Comparison of ENCODE assay signal across 8 cellular contexts in genomic region chr14:103522028-103522581, GRCh38. TPM values are rescaled to one million over a fixed set of nuclear protein-coding genes. Genes with fewer than 3 reads are reported as not detected.
DNase-seq lines count a peak whose midpoint lies in the region; ATAC-seq and TF ChIP-seq lines count a peak whose summit lies in the region.

No MANE protein-coding gene starts in this region.

- H3K4me3 ChIP-seq in dorsolateral prefrontal cortex = peak overlapping the region; percentile 65 to 93 (median 84)
- H3K4me3 ChIP-seq in mucosa of descending colon = peak overlapping the region; percentile 52

- ATAC-seq in mucosa of descending colon = no peak
- ATAC-seq in HG03378 (IDR thresholded peaks at IDR 0.05; ENCODE audit: unreplicated experiment) = no peak
- no peak for ATAC-seq in HG02885 (IDR thresholded peaks at IDR 0.05; ENCODE audit: poor library complexity, unreplicated experiment)

- intact Hi-C loops in dorsolateral prefrontal cortex (cut with DNase I) = loop anchor here in 1 of 2 donors (1.0 kb wide), 1 partner anchor 21 kb away; no protein-coding TSS in a partner anchor
- intact Hi-C loops in mucosa of descending colon (cut with DNase I, micrococcal nuclease) = no loop called here

- no peak for TF ChIP-seq CTCF in dorsolateral prefrontal cortex (IDR thresholded peaks at IDR 0.05 in 54 of 56, conservative IDR thresholded peaks at IDR 0.05 in 2 of 56; ENCODE audit: low read depth in 1 of 56, partially characterized antibody in 56 of 56)
- TF ChIP-seq CTCF in mucosa of descending colon (IDR thresholded peaks at IDR 0.05) = no peak

- no peaks in the 10 kb centered on the region for H3K27me3 ChIP-seq in dorsolateral prefrontal cortex

- no peaks in the 10 kb centered on the region for H3K36me3 ChIP-seq in mucosa of descending colon (ENCODE audit: low read depth)

- peaks cover 44% of the 10 kb centered on the region for H3K4me1 ChIP-seq in mucosa of descending colon (ENCODE audit: low read depth)

- H3K27ac ChIP-seq in dorsolateral prefrontal cortex = peak overlapping the region; percentile 65 to 97 (median 93)

- DNase-seq in DMS79 treated with DMSO at 0.1 percent for 48 hours (lab: John Stamatoyannopoulos, UW) (peak; percentile 52), NCI-H2227 treated with DMSO at 0.1 percent for 48 hours (lab: John Stamatoyannopoulos, UW) (peak; percentile 13), dorsolateral prefrontal cortex (peak in 1 of 10 donors; percentile 51), mucosa of descending colon (peak in 2 of 3 donors; percentile 68 to 69), cerebellar cortex (ENCODE audit: low spot score) (no peak), middle frontal gyrus (ENCODE audit: extremely low spot score, low spot score) (no peak)

- no peaks in the 10 kb centered on the region for H3K9me3 ChIP-seq in mucosa of descending colon

RNA-seq across cellular contexts. Expression of gene CKB, which starts 0.5 kb away (rescaled TPM):
- total RNA-seq in dorsolateral prefrontal cortex = 1,000 to 10,000 TPM; 1,109 to 2,418 (median 1,592) TPM
- total RNA-seq in mucosa of descending colon = 1,000 to 10,000 TPM; 1,316 to 3,346 (median 2,079) TPM

RNA-seq across cellular contexts. Expression of gene TRMT61A, which starts 6.9 kb away (rescaled TPM):
- total RNA-seq in dorsolateral prefrontal cortex (10 to 100 TPM in 119 of 120 experiments, 1 to 10 TPM in 1; 9.8 to 20.3 (median 14.3) TPM), mucosa of descending colon (10 to 100 TPM; 10.2 to 23.7 (median 10.5) TPM)

RNA-seq across cellular contexts. Expression of gene BAG5, which starts 40.4 kb away (rescaled TPM):
- total RNA-seq in dorsolateral prefrontal cortex (10 to 100 TPM; 25.3 to 45.6 (median 35.3) TPM), mucosa of descending colon (10 to 100 TPM; 26.1 to 29.9 (median 28.0) TPM)

RNA-seq across cellular contexts. Expression of gene COA8, which starts 40.7 kb away (rescaled TPM):
- 10 to 100 TPM; 21.7 to 47.0 (median 35.6) TPM for total RNA-seq in dorsolateral prefrontal cortex
- 10 to 100 TPM; 29.3 to 47.3 (median 36.5) TPM for total RNA-seq in mucosa of descending colon

Comparison
In these comparisons a context has a peak if more than half of its experiments do, and no peak if none do; other contexts are left out.
1. DNase-seq: peak in DMS79 treated with DMSO at 0.1 percent for 48 hours (single experiment), NCI-H2227 treated with DMSO at 0.1 percent for 48 hours (single experiment) and mucosa of descending colon (2 of 3); none in cerebellar cortex (single experiment) and middle frontal gyrus (single experiment).